10 cellular contexts compared by ENCODE assay signal in genomic region chr6:7658543-7658942, GRCh38.
"Had no signal": no experiment of that assay in that cellular context is flagged by ENCODE, and none has a peak within 500 bp of the region (broad histone marks: within the 10 kb centered on the region; RNA-seq: fewer than 3 reads in every experiment).

No MANE protein-coding gene starts in this region.

- H2AFZ ChIP-seq: GM23338 had no signal

- H3K27ac Mint-ChIP-seq: GM23338, HFFc6 had no signal

- H3K4me3 ChIP-seq: GM23338 had no signal

- H3K27ac ChIP-seq: HL-60, KMS-11 had no signal

- H3K4me1 Mint-ChIP-seq: GM23338, H9 had no signal

- DNase-seq: H9, HCEC 1CT, HFFc6, IMR-90, KBM-7 had no signal

- H3K4me2 ChIP-seq: GM23338, KMS-11 had no signal

- H3K9ac ChIP-seq: KMS-11 had no signal

- H3K9me3 Mint-ChIP-seq: GM23338, H9, HFFc6 had no signal

- H3K4me3 Mint-ChIP-seq: GM23338, H9, HFFc6 had no signal

- ATAC-seq: GM23338 had no signal

- FAIRE-seq: H1, H54 had no signal
